In the genomic region with DNA sequence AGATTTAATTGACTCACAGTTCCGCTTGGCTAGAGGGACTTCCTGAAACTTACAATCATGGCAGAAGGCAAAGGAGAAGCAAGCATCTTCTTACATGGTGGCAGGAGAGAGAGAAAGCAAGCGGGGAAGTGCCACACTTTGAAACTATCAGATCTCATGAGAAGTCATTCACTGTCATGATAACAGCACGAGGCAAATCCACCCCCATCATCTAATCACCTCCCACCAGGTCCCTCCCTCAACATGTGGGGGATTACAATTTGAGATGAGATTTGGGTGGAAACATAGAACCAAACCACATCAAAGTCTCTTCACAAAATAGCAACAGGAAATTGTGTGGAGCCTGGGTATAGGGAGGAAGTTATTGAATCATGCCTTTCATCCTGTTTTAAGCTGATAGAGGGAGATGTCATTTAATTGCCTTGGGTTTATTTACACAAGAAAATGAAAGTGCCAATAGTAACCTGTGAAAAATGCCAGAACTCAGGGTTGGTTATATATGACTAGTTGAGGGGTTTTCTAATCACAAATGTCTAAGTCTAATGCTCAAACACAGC, we compare ENCODE assay signal across 10 cellular contexts.
DNase-seq lines count a peak whose midpoint lies in the region; ATAC-seq, FAIRE-seq and TF ChIP-seq lines count a peak whose summit lies in the region.
"Had no signal": no experiment of that assay in that cellular context is flagged by ENCODE, and none has a peak within 500 bp of the region (broad histone marks: within the 10 kb centered on the region; RNA-seq: fewer than 3 reads in every experiment).

No MANE protein-coding gene starts in this region.

- peaks cover 7% of the 10 kb centered on the region for H3K9me3 Mint-ChIP-seq in activated CD4-positive, alpha-beta memory T cell treated with anti-CD3 and anti-CD28 coated beads, Interleukin-2, amount 10 ng/mL, durations not matched to agents 7 days and 5 days

- intact Hi-C loops in heart right ventricle (cut with DNase I) (no loop called here), kidney (cut with DNase I) (no loop called here)

- POLR2A ChIA-PET in activated CD4-positive, alpha-beta memory T cell treated with anti-CD3 and anti-CD28 coated beads, Interleukin-2, amount 10 ng/mL, durations not matched to agents 7 days and 5 days (lab: Charles Lee): no interaction called here

- H3K27ac ChIP-seq in heart right ventricle (no peak overlapping the region), kidney (ENCODE audit: low read depth in 2 of 2, low read length in 2 of 2) (no peak overlapping the region)
- H3K27ac ChIP-seq: GM23248 had no signal

- no peaks in the 10 kb centered on the region for H3K36me3 Mint-ChIP-seq in activated CD4-positive, alpha-beta memory T cell treated with anti-CD3 and anti-CD28 coated beads, Interleukin-2, amount 10 ng/mL, durations not matched to agents 7 days and 5 days (ENCODE audit: low read depth)

- H3K9ac ChIP-seq in kidney (ENCODE audit: low read length in 2 of 2): no peak overlapping the region
- H3K9ac ChIP-seq: GM23248 had no signal

- H3K4me1 Mint-ChIP-seq in activated CD4-positive, alpha-beta memory T cell treated with anti-CD3 and anti-CD28 coated beads, Interleukin-2, amount 10 ng/mL, durations not matched to agents 7 days and 5 days: peaks cover 32% of the 10 kb centered on the region

- no peaks in the 10 kb centered on the region for H3K27me3 ChIP-seq in heart right ventricle

- H3K4me3 ChIP-seq in heart right ventricle (no peak overlapping the region), kidney (ENCODE audit: low read length in 2 of 2) (no peak overlapping the region)
- H3K4me3 ChIP-seq: GM23248 had no signal

- peak; percentile 28 for DNase-seq in LoVo (ENCODE audit: low spot score)
- DNase-seq in activated CD4-positive, alpha-beta memory T cell treated with anti-CD3 and anti-CD28 coated beads, Interleukin-2, amount 10 ng/mL, durations not matched to agents 7 days and 5 days: peak; percentile 42
- peak; percentile 4 for DNase-seq in effector CD8-positive, alpha-beta T cell (lab: John Stamatoyannopoulos, UW)
- DNase-seq in stimulated activated CD4-positive, alpha-beta T cell treated with anti-CD3 and anti-CD28 coated beads, Interleukin-4, amount 100 ng/mL, for 4 hours: peak; percentile 14 to 78
- DNase-seq in heart right ventricle: no peak
- no peak for DNase-seq in NCI-H345 treated with DMSO at 0.1 percent for 48 hours (lab: John Stamatoyannopoulos, UW; ENCODE audit: unreplicated experiment)
- DNase-seq in occipital lobe (lab: John Stamatoyannopoulos, UW): no peak
- DNase-seq in kidney: no peak
- DNase-seq: GM23248, SIG-M5 had no signal

- 37 to 40% methylated on average over 3 of the region's 3 CpGs for WGBS in heart right ventricle, 2 donors

- no peak for ATAC-seq in heart right ventricle

- H3K36me3 ChIP-seq in heart right ventricle (no peaks in the 10 kb centered on the region), kidney (ENCODE audit: control insufficient read depth in 1 of 2, insufficient read depth in 2 of 2, low read length in 2 of 2) (no peaks in the 10 kb centered on the region)

- FAIRE-seq in kidney (lab: Jason Lieb, UNC): no peak

- CTCF ChIA-PET in activated CD4-positive, alpha-beta memory T cell treated with anti-CD3 and anti-CD28 coated beads, Interleukin-2, amount 10 ng/mL, durations not matched to agents 7 days and 5 days (lab: Charles Lee): no interaction called here

- TF ChIP-seq CTCF in heart right ventricle (IDR thresholded peaks at IDR 0.05): no peak
- TF ChIP-seq CTCF in kidney (IDR thresholded peaks at IDR 0.05; ENCODE audit: borderline replicate concordance, extremely low read depth, insufficient read depth): no peak

- peak overlapping the region; percentile 79 for H3K27ac Mint-ChIP-seq in activated CD4-positive, alpha-beta memory T cell treated with anti-CD3 and anti-CD28 coated beads, Interleukin-2, amount 10 ng/mL, durations not matched to agents 7 days and 5 days

- H3K4me1 ChIP-seq in heart right ventricle: peaks cover 0 to 18% (median 6%) of the 10 kb centered on the region in 9 donors
- H3K4me1 ChIP-seq in kidney (ENCODE audit: control insufficient read depth in 1 of 2, insufficient read depth in 1 of 2, low read depth in 1 of 2, low read length in 2 of 2): no peaks in the 10 kb centered on the region

- H3K9me3 ChIP-seq in heart right ventricle: peaks cover 0 to 2% (median 0%) of the 10 kb centered on the region in 11 donors
- no peaks in the 10 kb centered on the region for H3K9me3 ChIP-seq in kidney (ENCODE audit: control insufficient read depth in 1 of 2, low read length in 2 of 2)

- H3K4me3 Mint-ChIP-seq in activated CD4-positive, alpha-beta memory T cell treated with anti-CD3 and anti-CD28 coated beads, Interleukin-2, amount 10 ng/mL, durations not matched to agents 7 days and 5 days: peak overlapping the region; percentile 20

- H3K27me3 Mint-ChIP-seq in activated CD4-positive, alpha-beta memory T cell treated with anti-CD3 and anti-CD28 coated beads, Interleukin-2, amount 10 ng/mL, durations not matched to agents 7 days and 5 days: no peaks in the 10 kb centered on the region

Comparison
In these comparisons a context has a peak if more than half of its experiments do, and no peak if none do; other contexts are left out.
1. DNase-seq: peak in LoVo (single experiment), activated CD4-positive, alpha-beta memory T cell treated with anti-CD3 and anti-CD28 coated beads, Interleukin-2, amount 10 ng/mL, durations not matched to agents 7 days and 5 days (single experiment), effector CD8-positive, alpha-beta T cell (single experiment) and stimulated activated CD4-positive, alpha-beta T cell treated with anti-CD3 and anti-CD28 coated beads, Interleukin-4, amount 100 ng/mL, for 4 hours (2 of 2); none in heart right ventricle (0 of 2), NCI-H345 treated with DMSO at 0.1 percent for 48 hours (single experiment), occipital lobe (single experiment) and kidney (single experiment).